In the genomic region with DNA sequence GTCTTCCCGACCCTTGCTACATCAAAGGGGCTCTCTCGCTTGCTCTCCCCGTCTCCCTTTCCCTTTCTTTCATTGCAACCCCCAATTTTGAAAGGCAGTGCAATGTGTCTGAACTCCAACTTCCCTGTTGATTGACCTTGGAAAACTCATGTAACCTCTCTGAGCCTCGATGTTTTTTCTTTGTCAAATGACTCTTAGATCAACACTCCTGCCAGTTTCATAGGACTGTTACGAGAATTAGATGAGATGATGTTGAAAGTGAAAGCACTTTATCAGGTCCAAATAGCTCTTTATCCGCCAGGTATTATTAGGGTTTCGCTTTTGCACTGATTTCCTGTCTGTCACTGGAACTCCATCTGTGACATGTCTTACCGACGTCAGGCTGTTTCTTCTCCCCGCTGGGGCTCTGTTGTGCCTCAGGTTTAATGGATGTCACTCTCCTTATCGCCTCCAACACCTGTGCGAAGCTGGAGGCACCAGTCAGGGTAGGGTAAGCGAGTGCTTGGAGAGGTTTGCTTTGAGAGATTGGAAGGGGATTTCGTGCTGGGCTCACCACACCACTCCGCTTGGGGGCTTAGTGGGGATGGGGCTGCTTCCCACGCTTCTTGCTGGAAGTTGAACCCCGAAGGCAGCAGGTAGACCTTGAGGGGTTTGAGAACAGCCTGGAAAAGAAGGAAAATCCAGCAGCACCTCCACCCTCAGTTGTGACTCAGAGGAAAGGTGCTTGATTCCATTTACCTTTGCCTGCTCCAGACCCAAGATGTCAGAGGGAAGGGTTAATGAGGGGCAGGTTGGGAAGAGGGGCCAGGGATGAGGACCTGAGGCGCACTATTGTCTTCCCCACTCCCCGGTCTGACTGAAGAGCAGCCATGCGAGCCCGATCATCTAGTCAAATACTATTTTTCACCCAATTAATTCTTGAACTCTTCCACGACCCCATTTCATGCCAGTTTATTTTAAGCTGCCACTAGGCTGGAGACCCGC, we compare ENCODE assay signal across 8 cellular contexts. TPM values are rescaled to one million over a fixed set of nuclear protein-coding genes. Genes with fewer than 3 reads are reported as not detected.
DNase-seq lines count a peak whose midpoint lies in the region; ATAC-seq and TF ChIP-seq lines count a peak whose summit lies in the region.

No MANE protein-coding gene starts in this region.

- no peak for TF ChIP-seq CTCF in activated CD8-positive, alpha-beta T cell treated with anti-CD3 and anti-CD28 coated beads for 36 hours (IDR thresholded peaks at IDR 0.05)
- no peak for TF ChIP-seq CTCF in lower lobe of right lung (IDR thresholded peaks at IDR 0.05)

- peak overlapping the region; percentile 55 for H3K4me3 Mint-ChIP-seq in activated CD8-positive, alpha-beta T cell treated with anti-CD3 and anti-CD28 coated beads for 36 hours

- peak overlapping the region in 7 of 10 experiments; percentile 7 to 24 (median 17); a peak in 11 of 20 replicates for H3K4me3 ChIP-seq in BLaER1 treated with 17β-estradiol and CSF1 and Interleukin-3, amounts not matched to agents 10 nM and 100 nM
- H3K4me3 ChIP-seq in lower lobe of right lung, result peak overlapping the region; percentile 31

- H3K4me1 Mint-ChIP-seq in activated CD8-positive, alpha-beta T cell treated with anti-CD3 and anti-CD28 coated beads for 36 hours (ENCODE audit: low read depth), result peaks cover 44% of the 10 kb centered on the region

- H4K20me1 ChIP-seq in BLaER1 treated with 17β-estradiol and CSF1 and Interleukin-3, amounts not matched to agents 10 nM and 100 nM, result peaks cover 0 to 46% (median 11%) of the 10 kb centered on the region in 11 experiments; a peak in 12 of 22 replicates

- H3K27me3 ChIP-seq in BLaER1 treated with 17β-estradiol and CSF1 and Interleukin-3, amounts not matched to agents 10 nM and 100 nM, result peaks cover 96 to 100% (median 100%) of the 10 kb centered on the region in 11 experiments
- peaks cover 98% of the 10 kb centered on the region for H3K27me3 ChIP-seq in lower lobe of right lung (ENCODE audit: low read depth)

- no peaks in the 10 kb centered on the region for H3K9me3 Mint-ChIP-seq in activated CD8-positive, alpha-beta T cell treated with anti-CD3 and anti-CD28 coated beads for 36 hours

- H3K4me1 ChIP-seq in BLaER1 treated with 17β-estradiol and CSF1 and Interleukin-3, amounts not matched to agents 10 nM and 100 nM, result peaks cover 11 to 38% (median 29%) of the 10 kb centered on the region in 10 experiments
- H3K4me1 ChIP-seq in lower lobe of right lung, result peaks cover 73% of the 10 kb centered on the region

- ATAC-seq in GM21619 (IDR thresholded peaks at IDR 0.05; ENCODE audit: unreplicated experiment) (peak; percentile 29), lower lobe of right lung (no peak), HG02623 (IDR thresholded peaks at IDR 0.05; ENCODE audit: unreplicated experiment) (no peak)
- ATAC-seq in activated CD8-positive, alpha-beta T cell treated with anti-CD3 and anti-CD28 coated beads for 36 hours, result no peak

- H3K36me3 Mint-ChIP-seq in activated CD8-positive, alpha-beta T cell treated with anti-CD3 and anti-CD28 coated beads for 36 hours (ENCODE audit: low read depth), result no peaks in the 10 kb centered on the region

- CTCF ChIA-PET in activated CD8-positive, alpha-beta T cell treated with anti-CD3 and anti-CD28 coated beads for 36 hours (lab: Charles Lee), result interaction anchor here (0.9 to 3.1 kb wide), 16 partner anchors 8 to 459 kb away, joined by 3 to 20 read pairs (median 5); a partner anchor contains a TSS

- H3K9me3 ChIP-seq in BLaER1 treated with 17β-estradiol and CSF1 and Interleukin-3, amounts not matched to agents 10 nM and 100 nM (replicated peaks in 1 of 11), result peaks cover 19 to 59% (median 40%) of the 10 kb centered on the region in 11 experiments
- H3K9me3 ChIP-seq in lower lobe of right lung, result no peaks in the 10 kb centered on the region

- no peak overlapping the region for H3K27ac Mint-ChIP-seq in activated CD8-positive, alpha-beta T cell treated with anti-CD3 and anti-CD28 coated beads for 36 hours

- no peak overlapping the region for H3K27ac ChIP-seq in BLaER1 treated with 17β-estradiol and CSF1 and Interleukin-3, amounts not matched to agents 10 nM and 100 nM
- H3K27ac ChIP-seq in lower lobe of right lung, result no peak overlapping the region

- no peak overlapping the region for H3K9ac ChIP-seq in BLaER1 treated with 17β-estradiol and CSF1 and Interleukin-3, amounts not matched to agents 10 nM and 100 nM

- DNase-seq in activated CD8-positive, alpha-beta T cell treated with anti-CD3 and anti-CD28 coated beads for 36 hours, result no peak
- DNase-seq in lower lobe of right lung, result no peak
- no peak for DNase-seq in cortex of kidney (lab: John Stamatoyannopoulos, UW)
- DNase-seq in superior temporal gyrus (ENCODE audit: extremely low spot score), result no peak
- no peak for DNase-seq in SKM-1 treated with dmso at 0.1 percent for 144 hours (lab: John Stamatoyannopoulos, UW; ENCODE audit: unreplicated experiment)

- intact Hi-C loops in activated CD8-positive, alpha-beta T cell treated with anti-CD3 and anti-CD28 coated beads for 36 hours (cut with micrococcal nuclease), result no loop called here
- intact Hi-C loops in lower lobe of right lung (cut with DNase I), result no loop called here

- POLR2A ChIA-PET in activated CD8-positive, alpha-beta T cell treated with anti-CD3 and anti-CD28 coated beads for 36 hours (lab: Charles Lee), result no interaction called here

- H3K36me3 ChIP-seq in BLaER1 treated with 17β-estradiol and CSF1 and Interleukin-3, amounts not matched to agents 10 nM and 100 nM, result no peaks in the 10 kb centered on the region
- H3K36me3 ChIP-seq in lower lobe of right lung, result no peaks in the 10 kb centered on the region

- H3K4me2 ChIP-seq in BLaER1 treated with 17β-estradiol and CSF1 and Interleukin-3, amounts not matched to agents 10 nM and 100 nM, result peak overlapping the region; percentile 8 to 56 (median 48); a peak in 20 of 22 replicates

- H3K27me3 Mint-ChIP-seq in activated CD8-positive, alpha-beta T cell treated with anti-CD3 and anti-CD28 coated beads for 36 hours, result peaks cover 81% of the 10 kb centered on the region

RNA-seq across cellular contexts. Expression of a gene that starts 4.3 kb away (rescaled TPM):
- 1 to 10 TPM; 1.3 to 2.5 TPM for total RNA-seq in activated CD8-positive, alpha-beta T cell treated with anti-CD3 and anti-CD28 coated beads for 36 hours
- not detected for total RNA-seq in lower lobe of right lung

RNA-seq across cellular contexts. Expression of a gene that starts 50.8 kb away (rescaled TPM):
- total RNA-seq in activated CD8-positive, alpha-beta T cell treated with anti-CD3 and anti-CD28 coated beads for 36 hours, result not detected
- 8.5 TPM for total RNA-seq in lower lobe of right lung
